10 cellular contexts compared by ENCODE assay signal in the genomic region with DNA sequence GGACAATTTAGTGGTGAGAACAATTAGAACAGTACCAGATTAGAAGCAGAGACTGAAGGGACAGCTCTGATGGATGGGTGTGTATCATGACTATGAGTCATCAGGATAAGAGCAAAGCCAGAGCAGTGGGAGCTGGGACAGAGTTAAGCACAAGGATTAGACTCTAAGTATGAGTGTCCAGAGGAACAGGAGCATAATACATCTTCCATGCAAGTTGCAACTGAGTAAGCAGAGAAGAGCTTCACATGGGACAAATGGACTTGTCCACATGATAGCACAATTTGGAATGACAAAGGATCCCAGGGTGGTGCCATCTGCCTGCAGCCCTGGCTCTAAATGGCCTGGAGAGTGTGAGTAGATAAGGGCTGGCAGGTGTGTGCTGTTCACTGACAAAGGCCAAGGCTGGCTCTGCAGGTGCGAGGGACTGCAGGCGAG.
DNase-seq lines count a peak whose midpoint lies in the region; ATAC-seq lines count a peak whose summit lies in the region.
"Had no signal": no experiment of that assay in that cellular context is flagged by ENCODE, and none has a peak within 500 bp of the region (broad histone marks: within the 10 kb centered on the region; RNA-seq: fewer than 3 reads in every experiment).

No MANE protein-coding gene starts in this region.

- no peaks in the 10 kb centered on the region for H3K9me3 Mint-ChIP-seq in natural killer cell treated with Interleukin-12 subunit alpha and Interleukin-12 subunit beta and Interleukin-15 and Interleukin-18, amount 100 ng/mL, for 72 hours
- H3K9me3 Mint-ChIP-seq: CD8-positive, alpha-beta memory T cell had no signal

- H3K36me3 Mint-ChIP-seq in natural killer cell treated with Interleukin-12 subunit alpha and Interleukin-12 subunit beta and Interleukin-15 and Interleukin-18, amount 100 ng/mL, for 72 hours, result no peaks in the 10 kb centered on the region
- H3K36me3 Mint-ChIP-seq: CD8-positive, alpha-beta memory T cell had no signal

- no CpG with 5 or more reads among the region's 2 CpGs for WGBS in mesendoderm (ENCODE audit: extremely low coverage, insufficient coverage, low lambda C conversion rate)

- no peak overlapping the region for H2BK120ac ChIP-seq in mesendoderm (ENCODE audit: low read depth, low read length)

- H3K18ac ChIP-seq in mesendoderm (ENCODE audit: low read length), result no peak overlapping the region

- H4K8ac ChIP-seq in mesendoderm (ENCODE audit: low read depth, low read length), result no peak overlapping the region

- no peaks in the 10 kb centered on the region for H3K9me3 ChIP-seq in effector memory CD4-positive, alpha-beta T cell (ENCODE audit: control insufficient read depth, low read length)
- H3K9me3 ChIP-seq: SJSA1 had no signal

- H2AK5ac ChIP-seq in mesendoderm (ENCODE audit: low read length), result no peak overlapping the region

- H3K9ac ChIP-seq in mesendoderm (ENCODE audit: low read length), result no peak overlapping the region

- H3K79me1 ChIP-seq in mesendoderm (ENCODE audit: low read length), result peaks cover 1% of the 10 kb centered on the region

- H3K27ac ChIP-seq in mesendoderm (ENCODE audit: low read depth, low read length), result no peak overlapping the region
- no peak overlapping the region for H3K27ac ChIP-seq in effector memory CD4-positive, alpha-beta T cell (ENCODE audit: insufficient read depth, low read length, poor library complexity, severe bottlenecking)
- H3K27ac ChIP-seq: SJSA1 had no signal

- no peak overlapping the region for H4K5ac ChIP-seq in mesendoderm (ENCODE audit: low read length)

- no peaks in the 10 kb centered on the region for H3K36me3 ChIP-seq in mesendoderm (ENCODE audit: control insufficient read depth, insufficient read depth, low read length)
- no peaks in the 10 kb centered on the region for H3K36me3 ChIP-seq in effector memory CD4-positive, alpha-beta T cell (ENCODE audit: control insufficient read depth, insufficient read depth, low read length)
- H3K36me3 ChIP-seq: SJSA1 had no signal

- H3K27me3 Mint-ChIP-seq in natural killer cell treated with Interleukin-12 subunit alpha and Interleukin-12 subunit beta and Interleukin-15 and Interleukin-18, amount 100 ng/mL, for 72 hours, result peaks cover 6 to 31% of the 10 kb centered on the region in 2 donors

- no peak for ATAC-seq in natural killer cell treated with Interleukin-12 subunit alpha and Interleukin-12 subunit beta and Interleukin-15 and Interleukin-18, amount 100 ng/mL, for 72 hours

- no peak overlapping the region for H3K27ac Mint-ChIP-seq in natural killer cell treated with Interleukin-12 subunit alpha and Interleukin-12 subunit beta and Interleukin-15 and Interleukin-18, amount 100 ng/mL, for 72 hours
- H3K27ac Mint-ChIP-seq: CD8-positive, alpha-beta memory T cell had no signal

- H3K4me1 ChIP-seq in mesendoderm (ENCODE audit: control insufficient read depth, low read depth, low read length), result peaks cover 3% of the 10 kb centered on the region
- H3K4me1 ChIP-seq in effector memory CD4-positive, alpha-beta T cell (ENCODE audit: control insufficient read depth, insufficient read depth, low read length, poor library complexity, severe bottlenecking), result no peaks in the 10 kb centered on the region

- H3K79me2 ChIP-seq in mesendoderm (ENCODE audit: control insufficient read depth, insufficient read depth, low read length), result no peaks in the 10 kb centered on the region

- H3K27me3 ChIP-seq in mesendoderm (ENCODE audit: insufficient read depth, low read length, poor library complexity), result no peaks in the 10 kb centered on the region
- H3K27me3 ChIP-seq in effector memory CD4-positive, alpha-beta T cell (replicated peaks; ENCODE audit: control insufficient read depth, insufficient read depth, low read length, poor library complexity, severe bottlenecking), result no peaks in the 10 kb centered on the region
- H3K27me3 ChIP-seq: SJSA1 had no signal

- no peak overlapping the region for H2BK5ac ChIP-seq in mesendoderm (ENCODE audit: low read length)

- DNase-seq in Daoy (ENCODE audit: low read depth) (peak; percentile 70), NCI-H2081 (lab: John Stamatoyannopoulos, UW) (peak; percentile 64 to 87), astrocyte of the hippocampus (ENCODE audit: low read depth, low spot score) (peak; percentile 41), mesendoderm (peak; percentile 73), T-helper 1 cell (no peak)
- no peak for DNase-seq in natural killer cell treated with Interleukin-12 subunit alpha and Interleukin-12 subunit beta and Interleukin-15 and Interleukin-18, amount 100 ng/mL, for 72 hours (ENCODE audit: low spot score)
- no peak for DNase-seq in effector memory CD4-positive, alpha-beta T cell
- DNase-seq in stimulated activated CD4-positive, alpha-beta T cell treated with anti-CD3 and anti-CD28 coated beads, Interleukin-1b, Interleukin-23, amount 100 ng/mL, for 48 hours, result no peak
- DNase-seq: CD8-positive, alpha-beta memory T cell had no signal

- H3K4me2 ChIP-seq in mesendoderm (ENCODE audit: low read length), result no peak overlapping the region

- H3K56ac ChIP-seq in mesendoderm (ENCODE audit: low read length), result no peak overlapping the region

- no peak overlapping the region for H3K23ac ChIP-seq in mesendoderm (ENCODE audit: low read length)

- no peak overlapping the region for H3K4ac ChIP-seq in mesendoderm (ENCODE audit: low read depth, low read length)

- no peak overlapping the region for H2BK15ac ChIP-seq in mesendoderm (replicated peaks; ENCODE audit: low read depth)

- H3K4me1 Mint-ChIP-seq in natural killer cell treated with Interleukin-12 subunit alpha and Interleukin-12 subunit beta and Interleukin-15 and Interleukin-18, amount 100 ng/mL, for 72 hours (ENCODE audit: low read depth in 2 of 2), result no peaks in the 10 kb centered on the region
- H3K4me1 Mint-ChIP-seq: CD8-positive, alpha-beta memory T cell had no signal

- H3K4me3 ChIP-seq in mesendoderm (ENCODE audit: low read length), result no peak overlapping the region
- H3K4me3 ChIP-seq in effector memory CD4-positive, alpha-beta T cell (ENCODE audit: insufficient read depth, low read depth, low read length, poor library complexity, severe bottlenecking), result no peak overlapping the region
- H3K4me3 ChIP-seq: SJSA1 had no signal

- no peak overlapping the region for H3K4me3 Mint-ChIP-seq in natural killer cell treated with Interleukin-12 subunit alpha and Interleukin-12 subunit beta and Interleukin-15 and Interleukin-18, amount 100 ng/mL, for 72 hours
- H3K4me3 Mint-ChIP-seq: CD8-positive, alpha-beta memory T cell had no signal

Comparison
In these comparisons a context has a peak if more than half of its experiments do, and no peak if none do; other contexts are left out.
1. DNase-seq: peak in Daoy (single experiment), NCI-H2081 (2 of 2), astrocyte of the hippocampus (single experiment) and mesendoderm (single experiment); none in T-helper 1 cell (0 of 5), natural killer cell treated with Interleukin-12 subunit alpha and Interleukin-12 subunit beta and Interleukin-15 and Interleukin-18, amount 100 ng/mL, for 72 hours (single experiment), effector memory CD4-positive, alpha-beta T cell (0 of 3) and stimulated activated CD4-positive, alpha-beta T cell treated with anti-CD3 and anti-CD28 coated beads, Interleukin-1b, Interleukin-23, amount 100 ng/mL, for 48 hours (single experiment).